ENCODE assay signal across 8 cellular contexts in genomic region chr12:48454675-48455074, GRCh38. TPM values are rescaled to one million over a fixed set of nuclear protein-coding genes. Genes with fewer than 3 reads are reported as not detected.
DNase-seq lines count a peak whose midpoint lies in the region; ATAC-seq and TF ChIP-seq lines count a peak whose summit lies in the region.

No MANE protein-coding gene starts in this region.

- intact Hi-C loops in CD14-positive monocyte (cut with micrococcal nuclease) (no loop called here), right lobe of liver (cut with DNase I) (no loop called here)

- no peak overlapping the region for H3K4me3 ChIP-seq in right lobe of liver

- no peaks in the 10 kb centered on the region for H3K36me3 Mint-ChIP-seq in CD14-positive monocyte

- H3K9me3 Mint-ChIP-seq in CD14-positive monocyte = peaks cover 2 to 12% (median 7%) of the 10 kb centered on the region in 7 donors

- DNase-seq in CD14-positive monocyte (ENCODE audit: low spot score) (no peak), HS-27A (ENCODE audit: low read depth) (peak; percentile 5), right lobe of liver (no peak), activated gamma-delta T cell (lab: John Stamatoyannopoulos, UW) (no peak), NCI-H69 (lab: John Stamatoyannopoulos, UW) (no peak), GM10266 (ENCODE audit: extremely low spot score) (no peak)

- H3K4me1 Mint-ChIP-seq in CD14-positive monocyte = no peaks in the 10 kb centered on the region

- TF ChIP-seq CTCF in CD14-positive monocyte (IDR thresholded peaks at IDR 0.05) (peak; percentile 44), VCaP (conservative IDR thresholded peaks at IDR 0.05) (peak; percentile 83), right lobe of liver (IDR thresholded peaks at IDR 0.05) (peak; percentile 30 to 36 (median 34)), GM10266 (IDR thresholded peaks at IDR 0.05; ENCODE audit: control insufficient read depth, insufficient read depth, low read depth, missing control alignments) (no peak)

- ATAC-seq in right lobe of liver (peak in 3 of 4 donors; percentile 33 to 46 (median 37)), GM19455 (IDR thresholded peaks at IDR 0.05; ENCODE audit: unreplicated experiment) (no peak)

- H3K27me3 Mint-ChIP-seq in CD14-positive monocyte (ENCODE audit: low read depth in 3 of 3) = peaks cover 1 to 5% (median 4%) of the 10 kb centered on the region in 3 donors

- H3K4me1 ChIP-seq in right lobe of liver = no peaks in the 10 kb centered on the region

- H3K27ac Mint-ChIP-seq in CD14-positive monocyte = no peak overlapping the region

- H3K9me3 ChIP-seq in right lobe of liver = no peaks in the 10 kb centered on the region

- no peaks in the 10 kb centered on the region for H3K36me3 ChIP-seq in right lobe of liver

- TF ChIP-seq POLR2A in right lobe of liver (IDR thresholded peaks at IDR 0.05) = no peak

- no peak overlapping the region for H3K4me3 Mint-ChIP-seq in CD14-positive monocyte

- no peaks in the 10 kb centered on the region for H3K27me3 ChIP-seq in right lobe of liver

- H3K27ac ChIP-seq in VCaP (no peak overlapping the region), right lobe of liver (no peak overlapping the region)

- 50% methylated on average over 1 of the region's 1 CpG for WGBS in right lobe of liver (ENCODE audit: insufficient coverage, low coverage, low lambda C conversion rate, missing lambda C conversion rate)

RNA-seq across cellular contexts. Expression of gene ANP32D, which starts 17.7 kb away (rescaled TPM):
- polyA plus RNA-seq in CD14-positive monocyte = not detected
- total RNA-seq in right lobe of liver = not detected

RNA-seq across cellular contexts. Expression of gene C12orf54, which starts 27.6 kb away (rescaled TPM):
- not detected for polyA plus RNA-seq in CD14-positive monocyte
- total RNA-seq in right lobe of liver = not detected
